In the genomic region with DNA sequence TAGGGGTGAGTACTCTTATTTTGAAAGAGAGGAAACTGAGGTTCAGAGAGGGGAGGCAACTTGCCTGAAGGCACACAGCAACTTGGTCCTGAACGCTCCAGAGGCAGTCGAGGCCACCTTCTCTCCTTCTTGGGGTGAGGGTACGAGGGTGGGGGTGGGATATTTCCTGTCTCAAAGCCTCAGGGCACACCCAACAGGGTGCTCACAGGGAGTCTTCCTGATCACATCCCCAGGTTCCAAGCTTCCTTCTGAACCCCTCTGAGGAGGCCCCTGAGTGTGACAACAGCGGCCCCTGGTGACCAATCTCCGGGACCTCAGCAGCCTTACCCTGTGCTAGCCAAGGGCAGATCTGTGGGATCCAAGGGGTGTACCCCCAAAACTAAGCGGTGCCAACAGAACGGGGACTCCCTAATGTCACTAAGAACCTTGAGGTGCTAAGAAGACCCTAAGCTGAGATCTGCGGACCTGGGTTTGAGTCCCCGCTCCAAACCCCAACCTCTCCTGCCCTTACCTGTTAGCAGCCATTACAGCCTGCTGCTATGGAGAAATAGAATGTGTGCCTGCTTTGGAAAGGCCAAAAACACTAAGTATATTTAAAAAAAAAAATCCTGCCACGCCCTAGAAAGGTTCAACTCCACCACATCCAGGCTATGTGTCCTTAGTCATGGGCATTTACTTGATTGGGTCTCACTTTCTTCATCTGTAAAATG, we compare ENCODE assay signal across 8 cellular contexts. TPM values are rescaled to one million over a fixed set of nuclear protein-coding genes. Genes with fewer than 3 reads are reported as not detected.
DNase-seq lines count a peak whose midpoint lies in the region; ATAC-seq and TF ChIP-seq lines count a peak whose summit lies in the region.

No MANE protein-coding gene starts in this region.

- H3F3A ChIP-seq in DOHH2 (ENCODE audit: control insufficient read depth, insufficient read depth), result no peaks in the 10 kb centered on the region

- H3K4me1 ChIP-seq in DOHH2 (ENCODE audit: control insufficient read depth, low read length) (peaks cover 18% of the 10 kb centered on the region), upper lobe of left lung (peaks cover 0 to 10% (median 3%) of the 10 kb centered on the region in 4 donors)

- H3K9me3 ChIP-seq in DOHH2 (ENCODE audit: control insufficient read depth, insufficient read depth, low read length) (peaks cover 8% of the 10 kb centered on the region; the same call in 1 of the 2 replicates), upper lobe of left lung (peaks cover 0 to 3% (median 0%) of the 10 kb centered on the region in 4 donors)

- H3K79me2 ChIP-seq in DOHH2 (ENCODE audit: control insufficient read depth, low read length), result no peaks in the 10 kb centered on the region

- peaks cover 4% of the 10 kb centered on the region for H3K36me3 Mint-ChIP-seq in glutamatergic neuron (ENCODE audit: unreplicated experiment)

- no peaks in the 10 kb centered on the region for H3K27me3 ChIP-seq in DOHH2 (ENCODE audit: control insufficient read depth, low read length)
- H3K27me3 ChIP-seq in upper lobe of left lung, result no peaks in the 10 kb centered on the region

- no peak overlapping the region for H3K4me3 Mint-ChIP-seq in glutamatergic neuron (ENCODE audit: unreplicated experiment)

- peaks cover 3% of the 10 kb centered on the region for H3K9me3 Mint-ChIP-seq in glutamatergic neuron (ENCODE audit: unreplicated experiment)

- H3K36me3 ChIP-seq in DOHH2 (ENCODE audit: control insufficient read depth, low read length), result no peaks in the 10 kb centered on the region
- no peaks in the 10 kb centered on the region for H3K36me3 ChIP-seq in upper lobe of left lung

- H3K27ac Mint-ChIP-seq in glutamatergic neuron (ENCODE audit: unreplicated experiment), result no peak overlapping the region

- peaks cover 2% of the 10 kb centered on the region for H3K4me1 Mint-ChIP-seq in glutamatergic neuron (ENCODE audit: low read depth, unreplicated experiment)

- no peak for TF ChIP-seq POLR2A in upper lobe of left lung (IDR thresholded peaks at IDR 0.05)

- WGBS in upper lobe of left lung, 2 donors, result 21 to 27% methylated on average over 7 to 10 of the region's 10 CpGs

- H3K4me3 ChIP-seq in DOHH2 (ENCODE audit: low read length), result no peak overlapping the region
- no peak overlapping the region for H3K4me3 ChIP-seq in upper lobe of left lung

- H3K27ac ChIP-seq in DOHH2 (ENCODE audit: low read depth, low read length), result no peak overlapping the region
- H3K27ac ChIP-seq in upper lobe of left lung, result no peak overlapping the region

- peak; percentile 80 to 82 for ATAC-seq in upper lobe of left lung (ENCODE audit: low FRiP score in 2 of 2)
- no peak for ATAC-seq in GM21737 (IDR thresholded peaks at IDR 0.05; ENCODE audit: unreplicated experiment)

- DNase-seq in KBM-7 (peak; percentile 70), SK-MEL-5 (ENCODE audit: low read depth, low spot score) (peak; percentile 78), glutamatergic neuron (peak; percentile 87), posterior cingulate gyrus (peak; percentile 65 to 97 (median 86)), upper lobe of left lung (peak in 1 of 2 donors; percentile 68)
- DNase-seq in activated naive CD4-positive, alpha-beta T cell treated with Interleukin-2 at 50 U/mL for 16 hours, result peak; percentile 72

- TF ChIP-seq CTCF in DOHH2 (IDR thresholded peaks at IDR 0.05; ENCODE audit: low read depth, low read length, poor library complexity, severe bottlenecking), result peak; percentile 88
- TF ChIP-seq CTCF in glutamatergic neuron (IDR thresholded peaks at IDR 0.05; ENCODE audit: partially characterized antibody, unreplicated experiment), result peak; percentile 79
- TF ChIP-seq CTCF in upper lobe of left lung (IDR thresholded peaks at IDR 0.05), result peak; percentile 75 to 86 (median 79)

- no peaks in the 10 kb centered on the region for H4K20me1 ChIP-seq in DOHH2 (ENCODE audit: control insufficient read depth, insufficient read depth, low read depth, low read length)

- intact Hi-C loops in posterior cingulate gyrus (cut with DNase I), result loop anchor here (1.0 to 2.0 kb wide), 3 partner anchors 178 to 257 kb away; no protein-coding TSS in a partner anchor

- in situ Hi-C loops in KBM-7 (cut with MboI; ENCODE audit: low pct_unique_long_range_greater_than_20kb, low sequenced_read_pairs), result loop anchor here (10.0 kb wide), 1 partner anchor 251 kb away; no protein-coding TSS in a partner anchor
- in situ Hi-C loops in SK-MEL-5 (cut with HindIII; ENCODE audit: low pct_unique_long_range_greater_than_20kb, low sequenced_read_pairs), result loop anchor here (10.0 kb wide), 1 partner anchor 251 kb away; no protein-coding TSS in a partner anchor

- H3K4me2 ChIP-seq in DOHH2 (ENCODE audit: low read length), result no peak overlapping the region

- H3K9me2 ChIP-seq in DOHH2 (replicated peaks; ENCODE audit: control insufficient read depth, low read length), result no peaks in the 10 kb centered on the region

- no peak for TF ChIP-seq EP300 in upper lobe of left lung (IDR thresholded peaks at IDR 0.05)

- peaks cover 10% of the 10 kb centered on the region for H3K27me3 Mint-ChIP-seq in glutamatergic neuron (ENCODE audit: unreplicated experiment)

RNA-seq across cellular contexts. Expression of gene TRPV4, which starts 57.9 kb away (rescaled TPM):
- 0.13 TPM in 2 replicates for total RNA-seq in SK-MEL-5 (2014; rRNA removed; shearing (Covaris generic))
- 0.55 and 0.61 TPM in 2 replicates for polyA plus RNA-seq in SK-MEL-5 (2015; cell fraction: cytosol; rRNA removed)
- polyA plus RNA-seq in SK-MEL-5 (2015; cell fraction: nucleus; rRNA removed), result 0.33 and 1.0 TPM in 2 replicates
- 0.17 TPM for total RNA-seq in glutamatergic neuron (ENCODE audit: unreplicated experiment)
- total RNA-seq in upper lobe of left lung, result 1 to 10 TPM; 2.2 to 9.7 (median 5.4) TPM
